ENCODE assay signal across 8 cellular contexts in the genomic region with DNA sequence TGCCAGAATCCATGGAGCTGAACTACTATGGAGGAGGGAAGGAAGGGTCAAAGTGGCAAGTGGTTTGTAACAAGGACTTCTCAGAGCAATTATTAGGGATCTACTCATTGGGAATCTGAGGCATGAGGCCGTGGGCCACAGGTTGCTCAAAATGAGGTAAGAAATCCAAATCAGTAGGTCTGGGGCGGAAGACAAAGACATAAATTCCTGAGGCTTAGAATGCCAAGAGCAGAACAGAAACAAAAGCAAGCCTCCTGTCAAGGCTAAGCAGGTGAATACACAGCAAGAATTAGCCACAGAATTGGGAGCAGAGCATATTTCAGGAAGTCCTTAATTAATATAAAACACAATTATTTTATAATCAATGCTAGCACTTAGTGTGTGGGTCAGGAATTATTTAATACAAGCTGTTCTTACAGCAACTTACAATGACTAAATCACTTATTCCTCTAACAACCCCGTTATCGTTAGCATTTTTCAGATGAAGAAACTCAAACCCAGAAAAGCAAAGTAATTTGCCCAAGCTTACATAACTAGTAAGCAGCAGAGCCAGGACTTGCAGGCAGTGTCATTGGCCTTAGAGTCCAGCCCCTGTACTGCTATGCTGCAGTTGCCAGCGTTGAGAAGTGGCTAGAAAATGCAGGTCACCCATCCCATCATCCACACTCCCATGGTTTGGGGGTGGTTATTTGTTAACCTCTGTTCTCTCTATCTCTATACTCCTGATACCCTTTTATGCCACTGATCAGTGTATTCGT. TPM values are rescaled to one million over a fixed set of nuclear protein-coding genes. Genes with fewer than 3 reads are reported as not detected.
"Had no signal": no experiment of that assay in that cellular context is flagged by ENCODE, and none has a peak within 500 bp of the region (broad histone marks: within the 10 kb centered on the region; RNA-seq: fewer than 3 reads in every experiment).

No MANE protein-coding gene starts in this region.

RNA-seq across cellular contexts. Expression of a gene that starts 40.3 kb away (rescaled TPM):
- total RNA-seq: NCI-H460, OCI-LY7, SJCRH30, SK-MEL-5 had no signal

RNA-seq across cellular contexts. Expression of a gene that starts 53.7 kb away (rescaled TPM):
- total RNA-seq: LHCN-M2, MCF 10A, NCI-H460, OCI-LY7, PC-9, RPMI7951, SJCRH30, SK-MEL-5 had no signal
